Comparison of ENCODE assay signal across 8 cellular contexts in the genomic region with DNA sequence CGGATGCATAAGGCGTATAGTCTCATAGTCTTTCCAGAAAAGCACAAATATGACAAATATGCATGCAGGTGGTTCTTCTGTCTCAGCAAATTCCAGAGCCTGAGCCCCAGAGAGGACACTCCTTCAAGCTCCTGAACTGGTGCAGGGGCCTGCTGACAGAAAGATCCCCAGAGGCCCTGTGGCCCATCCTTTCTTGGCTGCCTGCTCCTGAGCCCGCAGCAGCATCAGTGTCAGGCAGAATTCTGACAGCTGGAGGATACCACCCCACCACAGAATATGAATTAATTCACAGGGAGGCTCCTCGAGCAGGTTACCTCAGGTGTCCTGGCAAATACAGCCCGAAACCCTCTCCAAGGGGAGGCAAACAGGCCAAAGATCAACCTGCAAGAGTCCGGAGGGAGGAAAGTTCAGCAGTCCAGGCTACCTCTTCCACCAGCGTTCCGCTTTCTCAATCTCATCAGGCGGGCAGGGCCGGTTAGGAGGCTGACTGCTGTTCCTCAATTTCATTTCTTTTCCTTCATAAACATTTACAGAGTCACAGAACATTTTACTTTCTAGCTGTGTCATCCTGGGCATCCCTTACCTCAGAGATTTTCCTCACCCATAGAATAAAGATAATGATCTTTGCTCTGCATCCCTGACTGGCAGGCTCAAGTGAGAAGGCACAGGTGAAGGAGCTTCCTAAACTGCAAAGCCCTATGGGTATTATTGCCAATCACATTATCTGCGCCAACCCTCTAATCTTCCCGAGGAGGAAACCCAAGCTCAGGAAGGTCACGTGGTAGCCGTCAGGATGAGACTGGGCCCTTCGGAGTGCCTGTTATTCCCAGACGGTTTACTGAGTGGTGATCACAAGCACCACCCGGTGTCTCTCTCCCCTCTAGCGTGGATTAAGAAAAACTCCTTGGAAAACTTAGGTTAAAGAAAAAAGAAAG. TPM values are rescaled to one million over a fixed set of nuclear protein-coding genes. Genes with fewer than 3 reads are reported as not detected.
DNase-seq lines count a peak whose midpoint lies in the region; ATAC-seq and TF ChIP-seq lines count a peak whose summit lies in the region.

No MANE protein-coding gene starts in this region.

- H3K9me3 Mint-ChIP-seq in neural crest cell = peaks cover 3% of the 10 kb centered on the region

- peaks cover 18% of the 10 kb centered on the region for H3K4me1 Mint-ChIP-seq in neural crest cell

- no peaks in the 10 kb centered on the region for H3K36me3 Mint-ChIP-seq in neural crest cell (ENCODE audit: low read depth)

- peak overlapping the region; percentile 100 for H3K27ac Mint-ChIP-seq in neural crest cell (ENCODE audit: unreplicated experiment)

- H3K27me3 Mint-ChIP-seq in neural crest cell (ENCODE audit: low read depth) = no peaks in the 10 kb centered on the region

- ATAC-seq in GM21576 (IDR thresholded peaks at IDR 0.05; ENCODE audit: unreplicated experiment) (no peak), GM19395 (IDR thresholded peaks at IDR 0.05; ENCODE audit: unreplicated experiment) (no peak)

- H3K4me3 Mint-ChIP-seq in neural crest cell = peak overlapping the region; percentile 97

- peak; percentile 41 for DNase-seq in DMS 273 (lab: John Stamatoyannopoulos, UW; ENCODE audit: unreplicated experiment)
- no peak for DNase-seq in DMS 273 treated with DMSO at 0.1 percent for 48 hours (lab: John Stamatoyannopoulos, UW)
- peak; percentile 77 for DNase-seq in RKO (ENCODE audit: low spot score)
- DNase-seq in epithelial cell of proximal tubule (ENCODE audit: low read depth) = no peak
- DNase-seq in neural crest cell (ENCODE audit: low read depth, low spot score) = no peak
- no peak for DNase-seq in cortex of kidney (lab: John Stamatoyannopoulos, UW)

- peak overlapping the region; percentile 88 for H3K4me3 ChIP-seq in epithelial cell of proximal tubule (ENCODE audit: low read depth, low read length)

- TF ChIP-seq CTCF in epithelial cell of proximal tubule (conservative IDR thresholded peaks at IDR 0.05; ENCODE audit: low read depth, low read length) (no peak), neural crest cell (conservative IDR thresholded peaks at IDR 0.05) (no peak)

RNA-seq across cellular contexts. Expression of a gene that starts 1.4 kb away (rescaled TPM):
- 25.0 and 29.8 TPM in 2 replicates for total RNA-seq in epithelial cell of proximal tubule
- 32.4 and 36.5 TPM in 2 replicates for total RNA-seq in neural crest cell

Comparison
In these comparisons a context has a peak if more than half of its experiments do, and no peak if none do; other contexts are left out.
1. DNase-seq: peak in DMS 273 (single experiment) and RKO (single experiment); none in DMS 273 treated with DMSO at 0.1 percent for 48 hours (single experiment), epithelial cell of proximal tubule (single experiment), neural crest cell (single experiment) and cortex of kidney (single experiment).